In the genomic region with DNA sequence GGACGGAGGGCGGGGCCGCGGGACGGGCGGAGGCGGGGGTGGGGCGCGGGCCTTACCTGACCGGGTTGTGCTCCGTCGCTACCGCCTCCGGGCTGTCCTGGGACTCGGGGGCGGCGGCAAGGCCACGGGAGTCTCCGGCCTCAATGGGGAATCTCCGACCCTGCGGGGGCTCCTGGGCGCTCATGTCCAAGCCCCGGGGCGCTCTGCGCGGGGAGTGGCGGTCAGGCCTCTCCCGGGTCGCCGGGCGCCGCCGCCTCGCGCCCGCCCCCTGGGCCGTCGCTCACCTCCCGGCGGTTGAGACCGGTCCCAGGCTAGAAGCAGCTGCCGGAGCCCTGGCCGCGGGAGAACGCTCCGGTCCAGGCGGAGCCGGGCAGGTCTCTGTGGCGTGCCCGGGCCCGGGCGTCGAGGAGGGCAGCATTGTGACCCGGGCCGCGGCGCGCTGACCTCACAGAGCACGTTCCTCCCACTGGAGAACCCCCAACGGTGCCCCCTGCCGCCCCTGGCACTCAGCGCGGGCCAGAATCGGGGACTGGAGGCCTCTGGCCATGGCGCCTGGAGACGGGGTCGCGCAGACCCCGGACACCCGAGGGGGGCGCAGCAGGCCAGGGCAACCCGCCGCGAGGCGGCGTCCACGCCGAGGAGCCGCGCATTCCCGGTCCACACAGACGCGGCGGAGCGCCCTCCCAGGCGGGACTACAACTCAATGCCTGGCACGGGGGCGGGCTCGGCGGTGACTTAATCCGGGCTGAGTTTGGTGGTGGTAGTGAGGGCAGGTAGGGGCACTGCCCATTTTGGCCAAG, we compare ENCODE assay signal across 8 cellular contexts. TPM values are rescaled to one million over a fixed set of nuclear protein-coding genes. Genes with fewer than 3 reads are reported as not detected.
DNase-seq lines count a peak whose midpoint lies in the region; ATAC-seq and TF ChIP-seq lines count a peak whose summit lies in the region.

No MANE protein-coding gene starts in this region.

- H3F3A ChIP-seq in DOHH2 (ENCODE audit: control insufficient read depth, insufficient read depth): peaks cover 15% of the 10 kb centered on the region

- H3K36me3 ChIP-seq in DOHH2 (ENCODE audit: control insufficient read depth, low read length) (peaks cover 12% of the 10 kb centered on the region; the same call in 1 of the 2 replicates), Peyer's patch (peaks cover 0 to 31% (median 0%) of the 10 kb centered on the region in 3 donors), left lung (peaks cover 0 to 40% of the 10 kb centered on the region in 2 donors)

- no peaks in the 10 kb centered on the region for H3K79me2 ChIP-seq in DOHH2 (ENCODE audit: control insufficient read depth, low read length)

- H3K4me1 ChIP-seq in DOHH2 (ENCODE audit: control insufficient read depth, low read length) (peaks cover 27% of the 10 kb centered on the region), Peyer's patch (peaks cover 0 to 18% (median 5%) of the 10 kb centered on the region in 4 donors), left lung (peaks cover 10 to 14% of the 10 kb centered on the region in 2 donors)

- no peak for TF ChIP-seq POLR2A in Peyer's patch (IDR thresholded peaks at IDR 0.05)

- DNase-seq in Peyer's patch: peak in 2 of 3 donors; percentile 63 to 65
- DNase-seq in dorsolateral prefrontal cortex: peak; percentile 42 to 82 (median 74)
- peak in 1 of 2 donors; percentile 87 for DNase-seq in left lung
- peak; percentile 29 for DNase-seq in stimulated activated CD4-positive, alpha-beta T cell treated with anti-CD3 and anti-CD28 coated beads, Interleukin-4, amount 100 ng/mL, for 24 hours
- no peak for DNase-seq in KG1 (lab: John Stamatoyannopoulos, UW)
- DNase-seq in HEK293T (ENCODE audit: extremely low spot score): no peak

- POLR2A ChIA-PET in HEK293T (lab: Yijun Ruan, JAX): interaction anchor here (1.9 kb wide), 1 partner anchor 16 kb away, joined by 4 read pairs; no protein-coding TSS in a partner anchor

- H3K9me2 ChIP-seq in DOHH2 (replicated peaks; ENCODE audit: control insufficient read depth, low read length): no peaks in the 10 kb centered on the region

- H3K27me3 ChIP-seq in DOHH2 (ENCODE audit: control insufficient read depth, low read length) (no peaks in the 10 kb centered on the region), Peyer's patch (no peaks in the 10 kb centered on the region), dorsolateral prefrontal cortex (no peaks in the 10 kb centered on the region), left lung (peaks cover 0 to 20% of the 10 kb centered on the region in 2 donors)

- ATAC-seq in left lung: peak; percentile 83
- ATAC-seq in HG03025 (IDR thresholded peaks at IDR 0.05; ENCODE audit: low FRiP score, unreplicated experiment): no peak

- TF ChIP-seq CTCF in DOHH2 (IDR thresholded peaks at IDR 0.05; ENCODE audit: low read depth, low read length, poor library complexity, severe bottlenecking) (peak; percentile 22), Peyer's patch (IDR thresholded peaks at IDR 0.05) (peak in 5 of 6 experiments; percentile 9 to 33 (median 29)), dorsolateral prefrontal cortex (IDR thresholded peaks at IDR 0.05 in 54 of 56, conservative IDR thresholded peaks at IDR 0.05 in 2 of 56; ENCODE audit: low read depth in 1 of 56, partially characterized antibody in 56 of 56) (peak in 55 of 56 donors; percentile 37 to 95 (median 69)), left lung (IDR thresholded peaks at IDR 0.05) (peak; percentile 19 to 20)

- CTCF ChIA-PET in HEK293T (lab: Yijun Ruan, JAX): no interaction called here

- no peaks in the 10 kb centered on the region for H4K20me1 ChIP-seq in DOHH2 (ENCODE audit: control insufficient read depth, insufficient read depth, low read depth, low read length)

- H3K9me3 ChIP-seq in DOHH2 (ENCODE audit: control insufficient read depth, insufficient read depth, low read length): no peaks in the 10 kb centered on the region
- H3K9me3 ChIP-seq in Peyer's patch: no peaks in the 10 kb centered on the region
- H3K9me3 ChIP-seq in left lung: no peaks in the 10 kb centered on the region

- peak overlapping the region; percentile 53 for H3K4me2 ChIP-seq in DOHH2 (ENCODE audit: low read length)

- H3K4me3 ChIP-seq in DOHH2 (ENCODE audit: low read length) (peak overlapping the region; percentile 37), Peyer's patch (peak overlapping the region; percentile 19 to 54 (median 46)), dorsolateral prefrontal cortex (peak overlapping the region; percentile 28 to 69 (median 52)), left lung (peak overlapping the region; percentile 29 to 30)

- H3K27ac ChIP-seq in DOHH2 (ENCODE audit: low read depth, low read length): no peak overlapping the region
- peak overlapping the region in 1 of 4 donors; percentile 56 for H3K27ac ChIP-seq in Peyer's patch
- H3K27ac ChIP-seq in dorsolateral prefrontal cortex: peak overlapping the region; percentile 22 to 91 (median 78)
- peak overlapping the region in 1 of 2 donors; percentile 28 for H3K27ac ChIP-seq in left lung

- intact Hi-C loops in dorsolateral prefrontal cortex (cut with DNase I): loop anchor here (1.0 to 10.0 kb wide), 4 partner anchors 27 to 147 kb away; no protein-coding TSS in a partner anchor
- intact Hi-C loops in left lung (cut with DNase I): no loop called here

TF ChIP-seq in HEK293T, 16 proteins besides CTCF, POLR2A, EP300 and RAD21:
- TF ChIP-seq SP1 (IDR thresholded peaks at IDR 0.05) (no peak), FOXA1 (IDR thresholded peaks at IDR 0.05) (no peak), ZNF384 (IDR thresholded peaks at IDR 0.05) (no peak), PKNOX1 (IDR thresholded peaks at IDR 0.05) (no peak), SUZ12 (IDR thresholded peaks at IDR 0.05) (no peak), LEF1 (IDR thresholded peaks at IDR 0.05; ENCODE audit: borderline replicate concordance) (no peak), L3MBTL2 (conservative IDR thresholded peaks at IDR 0.05) (no peak), FOXM1 (IDR thresholded peaks at IDR 0.05; ENCODE audit: borderline replicate concordance) (no peak), CTBP1 (IDR thresholded peaks at IDR 0.05; ENCODE audit: borderline replicate concordance) (no peak)

RNA-seq across cellular contexts. Expression of gene FAM229A, which starts 0.4 kb away (rescaled TPM):
- total RNA-seq in Peyer's patch (10 to 100 TPM; 15.7 to 44.5 (median 25.6) TPM), dorsolateral prefrontal cortex (10 to 100 TPM in 59 of 120 experiments, 1 to 10 TPM in 61; 4.0 to 24.0 (median 9.9) TPM), left lung (1 to 10 TPM; 4.4 to 5.7 TPM)

RNA-seq across cellular contexts. Expression of gene TSSK3, which starts 0.5 kb away (rescaled TPM):
- total RNA-seq in Peyer's patch (1 to 10 TPM in 1 of 4 donors, not detected in 3; 5.2 TPM), dorsolateral prefrontal cortex (10 to 100 TPM in 8 of 120 experiments, 1 to 10 TPM in 111, not detected in 1; 1.2 to 16.0 (median 5.1) TPM), left lung (1 to 10 TPM; 1.8 TPM)

RNA-seq across cellular contexts. Expression of gene MARCKSL1, which starts 25.8 kb away (rescaled TPM):
- total RNA-seq in Peyer's patch (10 to 100 TPM; 19.1 to 51.2 (median 35.9) TPM), dorsolateral prefrontal cortex (100 to 1,000 TPM in 117 of 120 experiments, 10 to 100 TPM in 3; 90.1 to 633 (median 196) TPM), left lung (10 to 100 TPM; 33.1 to 58.3 TPM)

RNA-seq across cellular contexts. Expression of gene BSDC1, which starts 32.4 kb away (rescaled TPM):
- total RNA-seq in Peyer's patch (100 to 1,000 TPM in 3 of 4 donors, 10 to 100 TPM in 1; 89.1 to 140 (median 109) TPM), dorsolateral prefrontal cortex (100 to 1,000 TPM in 79 of 120 experiments, 10 to 100 TPM in 41; 87.5 to 123 (median 103) TPM), left lung (10 to 100 TPM; 51.2 to 64.8 TPM)

Comparison
In these comparisons a context has a peak if more than half of its experiments do, and no peak if none do; other contexts are left out.
1. DNase-seq: peak in Peyer's patch (2 of 3), dorsolateral prefrontal cortex (10 of 10) and stimulated activated CD4-positive, alpha-beta T cell treated with anti-CD3 and anti-CD28 coated beads, Interleukin-4, amount 100 ng/mL, for 24 hours (single experiment); none in KG1 (single experiment) and HEK293T (single experiment).
2. intact Hi-C loops: an anchor here in dorsolateral prefrontal cortex (1.0 to 10.0 kb wide); none called in left lung.
3. Peak in every context shown above with its lines, with median percentiles within 50 percentile points of each other: H3K4me3 ChIP-seq and CTCF ChIP-seq.